15 cellular contexts compared by ENCODE assay signal in genomic region chr13:93690139-93690538, GRCh38.
DNase-seq lines count a peak whose midpoint lies in the region; ATAC-seq and TF ChIP-seq lines count a peak whose summit lies in the region.
"Had no signal": no experiment of that assay in that cellular context is flagged by ENCODE, and none has a peak within 500 bp of the region (broad histone marks: within the 10 kb centered on the region; RNA-seq: fewer than 3 reads in every experiment).

No MANE protein-coding gene starts in this region.

- CTCF ChIA-PET in MCF 10A (lab: Yijun Ruan, JAX) = interaction anchor here (0.6 kb wide), 1 partner anchor 721 kb away, joined by 3 read pairs; no protein-coding TSS in a partner anchor

- TF ChIP-seq CTCF in MCF 10A (IDR thresholded peaks at IDR 0.05; ENCODE audit: unreplicated experiment) = no peak
- no peak for TF ChIP-seq CTCF in breast epithelium (IDR thresholded peaks at IDR 0.05)
- no peak for TF ChIP-seq CTCF in smooth muscle cell (IDR thresholded peaks at IDR 0.05; ENCODE audit: borderline replicate concordance, insufficient read depth, poor library complexity, severe bottlenecking)
- no peak for TF ChIP-seq CTCF in upper lobe of left lung (IDR thresholded peaks at IDR 0.05)
- TF ChIP-seq CTCF in adrenal gland (IDR thresholded peaks at IDR 0.05) = no peak

- ATAC-seq in upper lobe of left lung (ENCODE audit: low FRiP score in 2 of 2) = no peak
- ATAC-seq: left colon had no signal

- H3K9me3 Mint-ChIP-seq in MCF 10A (ENCODE audit: unreplicated experiment) = no peaks in the 10 kb centered on the region
- H3K9me3 Mint-ChIP-seq: type B pancreatic cell had no signal

- TF ChIP-seq EP300 in upper lobe of left lung (IDR thresholded peaks at IDR 0.05) = no peak

- intact Hi-C loops in MCF 10A (cut with micrococcal nuclease) (loop anchor here (5.0 to 10.0 kb wide), 2 partner anchors 332 to 465 kb away; partner anchors contain the start of gene GPC6), breast epithelium (cut with DNase I; ENCODE audit: low total_unique reads) (no loop called here), adrenal gland (cut with DNase I) (no loop called here)

- H3K4me1 Mint-ChIP-seq in MCF 10A (ENCODE audit: insufficient read depth, unreplicated experiment) = no peaks in the 10 kb centered on the region

- H3K9ac ChIP-seq in smooth muscle cell (ENCODE audit: low read depth) = no peak overlapping the region

- no peak overlapping the region for H3K4me3 Mint-ChIP-seq in MCF 10A (ENCODE audit: unreplicated experiment)
- H3K4me3 Mint-ChIP-seq: type B pancreatic cell had no signal

- no peak for TF ChIP-seq POLR2A in breast epithelium (IDR thresholded peaks at IDR 0.05)
- TF ChIP-seq POLR2A in upper lobe of left lung (IDR thresholded peaks at IDR 0.05) = no peak
- TF ChIP-seq POLR2A in adrenal gland (IDR thresholded peaks at IDR 0.05) = no peak

- H3K36me3 Mint-ChIP-seq in MCF 10A (ENCODE audit: insufficient read depth, unreplicated experiment) = no peaks in the 10 kb centered on the region
- H3K36me3 Mint-ChIP-seq: type B pancreatic cell had no signal

- no peaks in the 10 kb centered on the region for H3K9me3 ChIP-seq in breast epithelium
- no peaks in the 10 kb centered on the region for H3K9me3 ChIP-seq in SJCRH30 (replicated peaks)
- H3K9me3 ChIP-seq in smooth muscle cell (replicated peaks; ENCODE audit: low read depth) = no peaks in the 10 kb centered on the region
- no peaks in the 10 kb centered on the region for H3K9me3 ChIP-seq in upper lobe of left lung
- no peaks in the 10 kb centered on the region for H3K9me3 ChIP-seq in adrenal gland (replicated peaks in 1 of 3)
- H3K9me3 ChIP-seq: esophagus squamous epithelium, spleen had no signal

- H3K36me3 ChIP-seq in breast epithelium (no peaks in the 10 kb centered on the region), SJCRH30 (no peaks in the 10 kb centered on the region), smooth muscle cell (ENCODE audit: low read depth) (no peaks in the 10 kb centered on the region), upper lobe of left lung (no peaks in the 10 kb centered on the region), adrenal gland (replicated peaks in 1 of 2) (no peaks in the 10 kb centered on the region)
- H3K36me3 ChIP-seq: esophagus squamous epithelium, spleen, WERI-Rb-1 had no signal

- H3K4me2 ChIP-seq in smooth muscle cell = peak overlapping the region; percentile 37

- H3K4me1 ChIP-seq in breast epithelium = no peaks in the 10 kb centered on the region
- 0 out of 2 replicates have a peak, but pooled peaks cover 4% of the 10 kb centered on the region for H3K4me1 ChIP-seq in SJCRH30
- H3K4me1 ChIP-seq in smooth muscle cell (ENCODE audit: low read depth) = peaks cover 3% of the 10 kb centered on the region
- no peaks in the 10 kb centered on the region for H3K4me1 ChIP-seq in upper lobe of left lung
- H3K4me1 ChIP-seq in adrenal gland (replicated peaks in 1 of 2) = no peaks in the 10 kb centered on the region
- H3K4me1 ChIP-seq: esophagus squamous epithelium, spleen had no signal

- WGBS in smooth muscle cell (ENCODE audit: low lambda C conversion rate) = 61% methylated on average over 1 of the region's 1 CpG
- WGBS in upper lobe of left lung, 2 donors = 42 to 45% methylated on average over 1 of the region's 1 CpG
- WGBS in adrenal gland, 4 donors = 61 to 72% (median 65%) methylated on average over 1 of the region's 1 CpG

- H3K27ac Mint-ChIP-seq in MCF 10A (ENCODE audit: low read depth, unreplicated experiment) = no peak overlapping the region
- H3K27ac Mint-ChIP-seq: type B pancreatic cell had no signal

- H3K4me3 ChIP-seq in breast epithelium (no peak overlapping the region), SJCRH30 (no peak overlapping the region), smooth muscle cell (no peak overlapping the region), upper lobe of left lung (no peak overlapping the region), adrenal gland (no peak overlapping the region)
- H3K4me3 ChIP-seq: esophagus squamous epithelium, spleen had no signal

- H4K20me1 ChIP-seq in smooth muscle cell (ENCODE audit: low read depth) = peaks cover 22% of the 10 kb centered on the region

- DNase-seq in MCF 10A (ENCODE audit: unreplicated experiment) (peak; percentile 50), breast epithelium (ENCODE audit: low spot score in 2 of 2) (no peak), SJCRH30 (peak; percentile 23 to 61), fibroblast of peridontal ligament (ENCODE audit: extremely low read depth) (peak; percentile 50), smooth muscle cell (lab: John Stamatoyannopoulos, UW; ENCODE audit: unreplicated experiment) (no peak), upper lobe of left lung (no peak), NCI-H1417 (lab: John Stamatoyannopoulos, UW) (no peak), adrenal gland (no peak)
- DNase-seq: activated T-cell treated with anti-CD3 and anti-CD28 coated beads, Interleukin-2, amount 50 U/mL, for 48 hours; caudate nucleus; esophagus squamous epithelium; left colon; spleen; WERI-Rb-1 had no signal

- POLR2A ChIA-PET in MCF 10A (lab: Yijun Ruan, JAX) = interaction anchor here (0.7 kb wide), 1 partner anchor 52 kb away, joined by 3 read pairs; no protein-coding TSS in a partner anchor

- BruUV-seq in MCF 10A (replicated peaks; lab: Mats Ljungman, UMichigan) = no TSS peak

- H3F3A ChIP-seq in smooth muscle cell (ENCODE audit: low read depth) = peaks cover 3% of the 10 kb centered on the region

- no peaks in the 10 kb centered on the region for H3K27me3 Mint-ChIP-seq in MCF 10A (ENCODE audit: insufficient read depth, unreplicated experiment)
- H3K27me3 Mint-ChIP-seq: type B pancreatic cell had no signal

- H2AFZ ChIP-seq in smooth muscle cell (ENCODE audit: low read depth) = no peak overlapping the region

- H3K27me3 ChIP-seq in breast epithelium = no peaks in the 10 kb centered on the region
- H3K27me3 ChIP-seq in SJCRH30 = no peaks in the 10 kb centered on the region
- H3K27me3 ChIP-seq in smooth muscle cell (ENCODE audit: low read depth) = no peaks in the 10 kb centered on the region
- H3K27me3 ChIP-seq in upper lobe of left lung = no peaks in the 10 kb centered on the region
- no peaks in the 10 kb centered on the region for H3K27me3 ChIP-seq in adrenal gland
- H3K27me3 ChIP-seq: esophagus squamous epithelium, spleen had no signal

- H3K27ac ChIP-seq in breast epithelium (no peak overlapping the region), SJCRH30 (no peak overlapping the region), smooth muscle cell (ENCODE audit: low read depth) (peak overlapping the region; percentile 50), upper lobe of left lung (no peak overlapping the region), adrenal gland (no peak overlapping the region)
- H3K27ac ChIP-seq: esophagus squamous epithelium, spleen, WERI-Rb-1 had no signal

- H3K79me2 ChIP-seq in smooth muscle cell (ENCODE audit: low read depth) = peaks cover 8% of the 10 kb centered on the region

Comparison
In these comparisons a context has a peak if more than half of its experiments do, and no peak if none do; other contexts are left out.
1. DNase-seq: peak in MCF 10A (single experiment), SJCRH30 (2 of 2) and fibroblast of peridontal ligament (single experiment); none in breast epithelium (0 of 2), smooth muscle cell (single experiment), upper lobe of left lung (0 of 2), NCI-H1417 (0 of 3) and adrenal gland (0 of 7).